Comparison of ENCODE assay signal across 1 cellular context in the genomic region with DNA sequence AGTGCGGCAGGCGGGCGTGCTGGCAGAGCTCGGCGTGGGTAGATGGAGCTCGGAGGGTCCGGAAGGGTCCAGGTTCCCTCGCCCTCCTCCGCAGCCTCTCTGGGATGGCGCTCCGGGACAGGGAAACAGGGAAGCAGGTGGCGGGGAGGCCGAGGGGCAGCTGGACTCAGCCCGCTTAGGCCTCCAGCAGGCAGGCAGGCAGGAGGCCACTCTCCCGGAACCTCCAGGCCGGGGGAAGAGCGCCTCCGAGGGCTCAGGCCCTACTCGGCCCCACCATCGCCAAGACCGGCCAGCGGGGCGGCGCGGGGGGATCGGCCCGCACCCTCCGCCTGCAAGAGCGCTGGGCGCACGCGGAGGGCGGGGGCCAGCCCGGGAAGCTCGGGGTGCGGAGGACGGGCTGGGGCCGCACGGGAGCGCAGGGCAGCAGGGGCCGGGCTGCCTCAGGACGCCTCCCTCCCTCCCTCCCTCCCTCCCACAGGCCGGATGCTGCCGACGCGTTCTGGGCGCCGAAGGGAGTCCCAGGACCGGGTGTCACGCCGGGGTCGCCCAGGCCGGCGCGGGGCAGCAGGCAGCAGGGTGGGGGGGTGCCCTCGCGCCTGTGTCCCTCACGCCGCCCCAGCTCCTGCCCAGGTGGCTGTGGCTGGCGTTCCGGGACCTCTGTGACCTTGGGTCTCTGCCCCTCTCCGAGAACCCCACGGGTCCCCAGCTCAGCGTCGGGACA.
TF ChIP-seq lines count a peak whose summit lies in the region.

No MANE protein-coding gene starts in this region.

TF ChIP-seq in HepG2, 621 proteins besides CTCF, POLR2A, EP300 and RAD21 (continued from another document and continues in another):
- TF ChIP-seq, protein P1, sequence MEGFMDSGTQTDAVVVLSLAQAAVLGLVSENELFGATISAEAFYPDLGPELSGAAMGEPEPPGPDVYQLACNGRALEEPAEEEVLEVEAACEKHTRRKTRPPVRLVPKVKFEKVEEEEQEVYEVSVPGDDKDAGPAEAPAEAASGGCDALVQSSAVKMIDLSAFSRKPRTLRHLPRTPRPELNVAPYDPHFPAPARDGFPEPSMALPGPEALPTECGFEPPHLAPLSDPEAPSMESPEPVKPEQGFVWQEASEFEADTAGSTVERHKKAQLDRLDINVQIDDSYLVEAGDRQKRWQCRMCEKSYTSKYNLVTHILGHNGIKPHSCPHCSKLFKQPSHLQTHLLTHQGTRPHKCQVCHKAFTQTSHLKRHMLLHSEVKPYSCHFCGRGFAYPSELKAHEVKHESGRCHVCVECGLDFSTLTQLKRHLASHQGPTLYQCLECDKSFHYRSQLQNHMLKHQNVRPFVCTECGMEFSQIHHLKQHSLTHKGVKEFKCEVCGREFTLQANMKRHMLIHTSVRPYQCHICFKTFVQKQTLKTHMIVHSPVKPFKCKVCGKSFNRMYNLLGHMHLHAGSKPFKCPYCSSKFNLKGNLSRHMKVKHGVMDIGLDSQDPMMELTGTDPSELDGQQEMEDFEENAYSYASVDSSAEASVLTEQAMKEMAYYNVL (CRISPR knock-in tag; IDR thresholded peaks at IDR 0.05; ENCODE audit: borderline replicate concordance) = no peak; the same call in 1 of the 2 replicates
- no peak for TF ChIP-seq SMC3 (IDR thresholded peaks at IDR 0.05; ENCODE audit: low read length)
- TF ChIP-seq FLYWCH1 (CRISPR knock-in tag; IDR thresholded peaks at IDR 0.05) = no peak
- TF ChIP-seq POLR2AphosphoS5 (IDR thresholded peaks at IDR 0.05; ENCODE audit: low read depth, low read length) = no peak
- TF ChIP-seq KLF12 (CRISPR knock-in tag; IDR thresholded peaks at IDR 0.05; ENCODE audit: borderline replicate concordance) = no peak
- TF ChIP-seq SALL1 (CRISPR knock-in tag; IDR thresholded peaks at IDR 0.05) = peak; percentile 59
- 0 out of 2 replicates have a peak, but pooled peaks have one; percentile 15 for TF ChIP-seq ZBTB38 (CRISPR knock-in tag; IDR thresholded peaks at IDR 0.05)
- TF ChIP-seq, protein P2, sequence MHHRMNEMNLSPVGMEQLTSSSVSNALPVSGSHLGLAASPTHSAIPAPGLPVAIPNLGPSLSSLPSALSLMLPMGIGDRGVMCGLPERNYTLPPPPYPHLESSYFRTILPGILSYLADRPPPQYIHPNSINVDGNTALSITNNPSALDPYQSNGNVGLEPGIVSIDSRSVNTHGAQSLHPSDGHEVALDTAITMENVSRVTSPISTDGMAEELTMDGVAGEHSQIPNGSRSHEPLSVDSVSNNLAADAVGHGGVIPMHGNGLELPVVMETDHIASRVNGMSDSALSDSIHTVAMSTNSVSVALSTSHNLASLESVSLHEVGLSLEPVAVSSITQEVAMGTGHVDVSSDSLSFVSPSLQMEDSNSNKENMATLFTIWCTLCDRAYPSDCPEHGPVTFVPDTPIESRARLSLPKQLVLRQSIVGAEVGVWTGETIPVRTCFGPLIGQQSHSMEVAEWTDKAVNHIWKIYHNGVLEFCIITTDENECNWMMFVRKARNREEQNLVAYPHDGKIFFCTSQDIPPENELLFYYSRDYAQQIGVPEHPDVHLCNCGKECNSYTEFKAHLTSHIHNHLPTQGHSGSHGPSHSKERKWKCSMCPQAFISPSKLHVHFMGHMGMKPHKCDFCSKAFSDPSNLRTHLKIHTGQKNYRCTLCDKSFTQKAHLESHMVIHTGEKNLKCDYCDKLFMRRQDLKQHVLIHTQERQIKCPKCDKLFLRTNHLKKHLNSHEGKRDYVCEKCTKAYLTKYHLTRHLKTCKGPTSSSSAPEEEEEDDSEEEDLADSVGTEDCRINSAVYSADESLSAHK (CRISPR knock-in tag; IDR thresholded peaks at IDR 0.05; ENCODE audit: borderline replicate concordance) = no peak
- no peak for TF ChIP-seq ZNF775 (CRISPR knock-in tag; IDR thresholded peaks at IDR 0.05; ENCODE audit: borderline replicate concordance)
- peak; percentile 78; the same call in 1 of the 2 replicates for TF ChIP-seq ZNF724P (CRISPR knock-in tag; IDR thresholded peaks at IDR 0.05; ENCODE audit: borderline replicate concordance)
- TF ChIP-seq, protein P3, sequence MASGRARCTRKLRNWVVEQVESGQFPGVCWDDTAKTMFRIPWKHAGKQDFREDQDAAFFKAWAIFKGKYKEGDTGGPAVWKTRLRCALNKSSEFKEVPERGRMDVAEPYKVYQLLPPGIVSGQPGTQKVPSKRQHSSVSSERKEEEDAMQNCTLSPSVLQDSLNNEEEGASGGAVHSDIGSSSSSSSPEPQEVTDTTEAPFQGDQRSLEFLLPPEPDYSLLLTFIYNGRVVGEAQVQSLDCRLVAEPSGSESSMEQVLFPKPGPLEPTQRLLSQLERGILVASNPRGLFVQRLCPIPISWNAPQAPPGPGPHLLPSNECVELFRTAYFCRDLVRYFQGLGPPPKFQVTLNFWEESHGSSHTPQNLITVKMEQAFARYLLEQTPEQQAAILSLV (CRISPR knock-in tag; IDR thresholded peaks at IDR 0.05; ENCODE audit: borderline replicate concordance) = no peak
- TF ChIP-seq NFE2L2 (IDR thresholded peaks at IDR 0.05; ENCODE audit: low read length) = no peak
- TF ChIP-seq NFYC (CRISPR knock-in tag; IDR thresholded peaks at IDR 0.05) = no peak
- TF ChIP-seq RFX5 (IDR thresholded peaks at IDR 0.05; ENCODE audit: low read depth, low read length) = no peak
- no peak for TF ChIP-seq RORA (CRISPR knock-in tag; IDR thresholded peaks at IDR 0.05)
- peak; percentile 40 for TF ChIP-seq TAF1 (CRISPR knock-in tag; IDR thresholded peaks at IDR 0.05)
- TF ChIP-seq, protein P4, sequence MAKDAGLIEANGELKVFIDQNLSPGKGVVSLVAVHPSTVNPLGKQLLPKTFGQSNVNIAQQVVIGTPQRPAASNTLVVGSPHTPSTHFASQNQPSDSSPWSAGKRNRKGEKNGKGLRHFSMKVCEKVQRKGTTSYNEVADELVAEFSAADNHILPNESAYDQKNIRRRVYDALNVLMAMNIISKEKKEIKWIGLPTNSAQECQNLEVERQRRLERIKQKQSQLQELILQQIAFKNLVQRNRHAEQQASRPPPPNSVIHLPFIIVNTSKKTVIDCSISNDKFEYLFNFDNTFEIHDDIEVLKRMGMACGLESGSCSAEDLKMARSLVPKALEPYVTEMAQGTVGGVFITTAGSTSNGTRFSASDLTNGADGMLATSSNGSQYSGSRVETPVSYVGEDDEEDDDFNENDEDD (CRISPR knock-in tag; IDR thresholded peaks at IDR 0.05; ENCODE audit: borderline replicate concordance) = no peak
- TF ChIP-seq, protein P5, sequence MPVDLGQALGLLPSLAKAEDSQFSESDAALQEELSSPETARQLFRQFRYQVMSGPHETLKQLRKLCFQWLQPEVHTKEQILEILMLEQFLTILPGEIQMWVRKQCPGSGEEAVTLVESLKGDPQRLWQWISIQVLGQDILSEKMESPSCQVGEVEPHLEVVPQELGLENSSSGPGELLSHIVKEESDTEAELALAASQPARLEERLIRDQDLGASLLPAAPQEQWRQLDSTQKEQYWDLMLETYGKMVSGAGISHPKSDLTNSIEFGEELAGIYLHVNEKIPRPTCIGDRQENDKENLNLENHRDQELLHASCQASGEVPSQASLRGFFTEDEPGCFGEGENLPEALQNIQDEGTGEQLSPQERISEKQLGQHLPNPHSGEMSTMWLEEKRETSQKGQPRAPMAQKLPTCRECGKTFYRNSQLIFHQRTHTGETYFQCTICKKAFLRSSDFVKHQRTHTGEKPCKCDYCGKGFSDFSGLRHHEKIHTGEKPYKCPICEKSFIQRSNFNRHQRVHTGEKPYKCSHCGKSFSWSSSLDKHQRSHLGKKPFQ (CRISPR knock-in tag; IDR thresholded peaks at IDR 0.05; ENCODE audit: insufficient replicate concordance) = no peak
- TF ChIP-seq ZNF12 (CRISPR knock-in tag; IDR thresholded peaks at IDR 0.05) = no peak
- TF ChIP-seq SIN3A (IDR thresholded peaks at IDR 0.05; ENCODE audit: borderline replicate concordance, low read depth, low read length) = peak; percentile 50; the same call in 1 of the 2 replicates
- TF ChIP-seq, protein P6, sequence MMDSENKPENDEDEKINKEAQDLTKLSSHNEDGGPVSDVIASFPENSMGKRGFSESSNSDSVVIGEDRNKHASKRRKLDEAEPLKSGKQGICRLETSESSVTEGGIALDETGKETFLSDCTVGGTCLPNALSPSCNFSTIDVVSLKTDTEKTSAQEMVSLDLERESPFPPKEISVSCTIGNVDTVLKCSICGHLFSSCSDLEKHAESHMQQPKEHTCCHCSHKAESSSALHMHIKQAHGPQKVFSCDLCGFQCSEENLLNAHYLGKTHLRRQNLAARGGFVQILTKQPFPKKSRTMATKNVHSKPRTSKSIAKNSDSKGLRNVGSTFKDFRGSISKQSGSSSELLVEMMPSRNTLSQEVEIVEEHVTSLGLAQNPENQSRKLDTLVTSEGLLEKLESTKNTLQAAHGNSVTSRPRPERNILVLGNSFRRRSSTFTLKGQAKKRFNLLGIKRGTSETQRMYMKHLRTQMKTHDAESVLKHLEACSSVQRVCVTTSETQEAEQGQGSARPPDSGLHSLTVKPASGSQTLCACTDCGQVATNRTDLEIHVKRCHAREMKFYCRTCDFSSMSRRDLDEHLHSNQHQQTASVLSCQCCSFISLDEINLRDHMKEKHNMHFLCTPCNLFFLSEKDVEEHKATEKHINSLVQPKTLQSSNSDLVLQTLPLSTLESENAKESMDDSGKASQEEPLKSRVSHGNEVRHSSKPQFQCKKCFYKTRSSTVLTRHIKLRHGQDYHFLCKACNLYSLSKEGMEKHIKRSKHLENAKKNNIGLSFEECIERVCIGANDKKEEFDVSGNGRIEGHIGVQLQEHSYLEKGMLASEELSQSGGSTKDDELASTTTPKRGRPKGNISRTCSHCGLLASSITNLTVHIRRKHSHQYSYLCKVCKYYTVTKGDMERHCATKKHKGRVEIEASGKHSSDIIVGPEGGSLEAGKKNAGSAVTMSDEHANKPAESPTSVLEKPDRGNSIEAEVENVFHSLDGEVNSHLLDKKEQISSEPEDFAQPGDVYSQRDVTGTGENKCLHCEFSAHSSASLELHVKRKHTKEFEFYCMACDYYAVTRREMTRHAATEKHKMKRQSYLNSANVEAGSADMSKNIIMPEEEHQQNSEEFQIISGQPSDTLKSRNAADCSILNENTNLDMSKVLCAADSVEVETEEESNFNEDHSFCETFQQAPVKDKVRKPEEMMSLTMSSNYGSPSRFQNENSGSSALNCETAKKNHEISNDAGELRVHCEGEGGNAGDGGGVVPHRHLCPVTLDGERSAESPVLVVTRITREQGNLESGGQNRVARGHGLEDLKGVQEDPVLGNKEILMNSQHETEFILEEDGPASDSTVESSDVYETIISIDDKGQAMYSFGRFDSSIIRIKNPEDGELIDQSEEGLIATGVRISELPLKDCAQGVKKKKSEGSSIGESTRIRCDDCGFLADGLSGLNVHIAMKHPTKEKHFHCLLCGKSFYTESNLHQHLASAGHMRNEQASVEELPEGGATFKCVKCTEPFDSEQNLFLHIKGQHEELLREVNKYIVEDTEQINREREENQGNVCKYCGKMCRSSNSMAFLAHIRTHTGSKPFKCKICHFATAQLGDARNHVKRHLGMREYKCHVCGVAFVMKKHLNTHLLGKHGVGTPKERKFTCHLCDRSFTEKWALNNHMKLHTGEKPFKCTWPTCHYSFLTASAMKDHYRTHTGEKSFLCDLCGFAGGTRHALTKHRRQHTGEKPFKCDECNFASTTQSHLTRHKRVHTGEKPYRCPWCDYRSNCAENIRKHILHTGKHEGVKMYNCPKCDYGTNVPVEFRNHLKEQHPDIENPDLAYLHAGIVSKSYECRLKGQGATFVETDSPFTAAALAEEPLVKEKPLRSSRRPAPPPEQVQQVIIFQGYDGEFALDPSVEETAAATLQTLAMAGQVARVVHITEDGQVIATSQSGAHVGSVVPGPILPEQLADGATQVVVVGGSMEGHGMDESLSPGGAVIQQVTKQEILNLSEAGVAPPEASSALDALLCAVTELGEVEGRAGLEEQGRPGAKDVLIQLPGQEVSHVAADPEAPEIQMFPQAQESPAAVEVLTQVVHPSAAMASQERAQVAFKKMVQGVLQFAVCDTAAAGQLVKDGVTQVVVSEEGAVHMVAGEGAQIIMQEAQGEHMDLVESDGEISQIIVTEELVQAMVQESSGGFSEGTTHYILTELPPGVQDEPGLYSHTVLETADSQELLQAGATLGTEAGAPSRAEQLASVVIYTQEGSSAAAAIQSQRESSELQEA (CRISPR knock-in tag; IDR thresholded peaks at IDR 0.05; ENCODE audit: not compliant biosample characterization) = no peak
- TF ChIP-seq, protein P7, sequence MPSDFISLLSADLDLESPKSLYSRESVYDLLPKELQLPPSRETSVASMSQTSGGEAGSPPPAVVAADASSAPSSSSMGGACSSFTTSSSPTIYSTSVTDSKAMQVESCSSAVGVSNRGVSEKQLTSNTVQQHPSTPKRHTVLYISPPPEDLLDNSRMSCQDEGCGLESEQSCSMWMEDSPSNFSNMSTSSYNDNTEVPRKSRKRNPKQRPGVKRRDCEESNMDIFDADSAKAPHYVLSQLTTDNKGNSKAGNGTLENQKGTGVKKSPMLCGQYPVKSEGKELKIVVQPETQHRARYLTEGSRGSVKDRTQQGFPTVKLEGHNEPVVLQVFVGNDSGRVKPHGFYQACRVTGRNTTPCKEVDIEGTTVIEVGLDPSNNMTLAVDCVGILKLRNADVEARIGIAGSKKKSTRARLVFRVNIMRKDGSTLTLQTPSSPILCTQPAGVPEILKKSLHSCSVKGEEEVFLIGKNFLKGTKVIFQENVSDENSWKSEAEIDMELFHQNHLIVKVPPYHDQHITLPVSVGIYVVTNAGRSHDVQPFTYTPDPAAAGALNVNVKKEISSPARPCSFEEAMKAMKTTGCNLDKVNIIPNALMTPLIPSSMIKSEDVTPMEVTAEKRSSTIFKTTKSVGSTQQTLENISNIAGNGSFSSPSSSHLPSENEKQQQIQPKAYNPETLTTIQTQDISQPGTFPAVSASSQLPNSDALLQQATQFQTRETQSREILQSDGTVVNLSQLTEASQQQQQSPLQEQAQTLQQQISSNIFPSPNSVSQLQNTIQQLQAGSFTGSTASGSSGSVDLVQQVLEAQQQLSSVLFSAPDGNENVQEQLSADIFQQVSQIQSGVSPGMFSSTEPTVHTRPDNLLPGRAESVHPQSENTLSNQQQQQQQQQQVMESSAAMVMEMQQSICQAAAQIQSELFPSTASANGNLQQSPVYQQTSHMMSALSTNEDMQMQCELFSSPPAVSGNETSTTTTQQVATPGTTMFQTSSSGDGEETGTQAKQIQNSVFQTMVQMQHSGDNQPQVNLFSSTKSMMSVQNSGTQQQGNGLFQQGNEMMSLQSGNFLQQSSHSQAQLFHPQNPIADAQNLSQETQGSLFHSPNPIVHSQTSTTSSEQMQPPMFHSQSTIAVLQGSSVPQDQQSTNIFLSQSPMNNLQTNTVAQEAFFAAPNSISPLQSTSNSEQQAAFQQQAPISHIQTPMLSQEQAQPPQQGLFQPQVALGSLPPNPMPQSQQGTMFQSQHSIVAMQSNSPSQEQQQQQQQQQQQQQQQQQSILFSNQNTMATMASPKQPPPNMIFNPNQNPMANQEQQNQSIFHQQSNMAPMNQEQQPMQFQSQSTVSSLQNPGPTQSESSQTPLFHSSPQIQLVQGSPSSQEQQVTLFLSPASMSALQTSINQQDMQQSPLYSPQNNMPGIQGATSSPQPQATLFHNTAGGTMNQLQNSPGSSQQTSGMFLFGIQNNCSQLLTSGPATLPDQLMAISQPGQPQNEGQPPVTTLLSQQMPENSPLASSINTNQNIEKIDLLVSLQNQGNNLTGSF (CRISPR knock-in tag; IDR thresholded peaks at IDR 0.05) = no peak
